8 cellular contexts compared by ENCODE assay signal in genomic region chr6:72619883-72620696, GRCh38. TPM values are rescaled to one million over a fixed set of nuclear protein-coding genes. Genes with fewer than 3 reads are reported as not detected.
A peak's percentile ranks its signal among the peaks of the same experiment; 100 is the strongest.
DNase-seq lines count a peak whose midpoint lies in the region; ATAC-seq and TF ChIP-seq lines count a peak whose summit lies in the region.

No MANE protein-coding gene starts in this region.

- H3K4ac ChIP-seq in H9 (ENCODE audit: low read depth, low read length) = no peak overlapping the region

- H3K4me3 ChIP-seq in subcutaneous abdominal adipose tissue (ENCODE audit: low read depth in 1 of 5, low read length in 5 of 5) = peak overlapping the region; percentile 2 to 61 (median 53)

- H3K27me3 Mint-ChIP-seq in H9 (ENCODE audit: low read depth) = peaks cover 74% of the 10 kb centered on the region
- H3K27me3 Mint-ChIP-seq in nephron progenitor cell (ENCODE audit: low read depth, poor library complexity) = peaks cover 44% of the 10 kb centered on the region

- H3K9me3 ChIP-seq in H9 (ENCODE audit: control insufficient read depth, low read depth, low read length) = no peaks in the 10 kb centered on the region
- H3K9me3 ChIP-seq in subcutaneous abdominal adipose tissue (ENCODE audit: control insufficient read depth in 5 of 5, low read length in 5 of 5) = no peaks in the 10 kb centered on the region

- H3K9me3 Mint-ChIP-seq in H9 (no peaks in the 10 kb centered on the region; a peak in 1 of 5 replicates), nephron progenitor cell (no peaks in the 10 kb centered on the region)

- H3K4me3 Mint-ChIP-seq in H9 (peak overlapping the region; percentile 71 to 90), nephron progenitor cell (peak overlapping the region; percentile 83)

- no peak overlapping the region for H4K5ac ChIP-seq in H9 (ENCODE audit: insufficient read length, low read depth, low read length)

- H2BK12ac ChIP-seq in H9 (ENCODE audit: insufficient read length, low read depth, low read length) = no peak overlapping the region

- H3K36me3 Mint-ChIP-seq in H9 (ENCODE audit: insufficient read depth in 1 of 3, low read depth in 3 of 3) (no peaks in the 10 kb centered on the region), nephron progenitor cell (ENCODE audit: low read depth) (no peaks in the 10 kb centered on the region)

- no peaks in the 10 kb centered on the region for H3K79me2 ChIP-seq in H9 (ENCODE audit: insufficient read depth, low read length)

- H3T11ph ChIP-seq in H9 (ENCODE audit: low read length) = no peak overlapping the region

- in situ Hi-C loops in GM13976 (cut with MboI; ENCODE audit: low sequenced_read_pairs, unreplicated experiment) = loop anchor here (10.0 kb wide), 1 partner anchor 515 kb away; no protein-coding TSS in a partner anchor

- ATAC-seq in esophagus mucosa (peak; percentile 42), omental fat pad (ENCODE audit: low FRiP score) (no peak)

- H2AK5ac ChIP-seq in H9 (ENCODE audit: insufficient read length, low read length) = no peak overlapping the region

- H4K20me1 ChIP-seq in H9 (ENCODE audit: control insufficient read depth, insufficient read depth, insufficient read length) = no peaks in the 10 kb centered on the region

- H4K8ac ChIP-seq in H9 (replicated peaks; ENCODE audit: insufficient read length, low read depth, low read length) = no peak overlapping the region

- peak overlapping the region; percentile 96 for H3K4me2 ChIP-seq in H9 (ENCODE audit: insufficient read depth, insufficient read length, low read length)

- H2BK5ac ChIP-seq in H9 (ENCODE audit: insufficient read length, low read length) = no peak overlapping the region

- H3K23ac ChIP-seq in H9 (ENCODE audit: insufficient read length, low read depth, low read length) = no peak overlapping the region

- no peak overlapping the region for H3K9ac ChIP-seq in H9 (ENCODE audit: extremely low read depth, insufficient read length, low read length)
- H3K9ac ChIP-seq in subcutaneous abdominal adipose tissue (ENCODE audit: low read length in 5 of 5) = no peak overlapping the region

- no peaks in the 10 kb centered on the region for H3K36me3 ChIP-seq in subcutaneous abdominal adipose tissue (ENCODE audit: control insufficient read depth in 5 of 5, insufficient read depth in 5 of 5, low read length in 5 of 5)

- H3K27ac Mint-ChIP-seq in H9 (no peak overlapping the region), nephron progenitor cell (no peak overlapping the region)

- DNase-seq in GM13976 (ENCODE audit: low spot score) (peak; percentile 79), H9 (peak; percentile 63), NCI-H2227 (lab: John Stamatoyannopoulos, UW; ENCODE audit: unreplicated experiment) (peak; percentile 73), nephron progenitor cell (peak; percentile 54), omental fat pad (ENCODE audit: low spot score) (no peak)
- peak; percentile 63 for DNase-seq in activated CD8-positive, alpha-beta memory T cell treated with anti-CD3 and anti-CD28 coated beads, Interleukin-2, amount 50 U/mL, for 24 hours (ENCODE audit: extremely low read depth)

- no CpG with 5 or more reads among the region's 31 CpGs for WGBS in H9 (ENCODE audit: extremely low coverage, insufficient read length, low lambda C conversion rate)

- no peak overlapping the region for H3K18ac ChIP-seq in H9 (ENCODE audit: insufficient read length, low read depth, low read length)

- no peak for TF ChIP-seq CTCF in GM13976 (IDR thresholded peaks at IDR 0.05; ENCODE audit: borderline replicate concordance, control extremely low read depth, extremely low read depth, insufficient read depth, missing control alignments)
- TF ChIP-seq CTCF in H9 (conservative IDR thresholded peaks at IDR 0.05) = no peak
- no peak for TF ChIP-seq CTCF in nephron progenitor cell (IDR thresholded peaks at IDR 0.05)
- no peak for TF ChIP-seq CTCF in omental fat pad (IDR thresholded peaks at IDR 0.05)

- H3K4me1 ChIP-seq in H9 (ENCODE audit: insufficient read depth, low read length) (no peaks in the 10 kb centered on the region), subcutaneous abdominal adipose tissue (ENCODE audit: control insufficient read depth in 5 of 5, insufficient read depth in 5 of 5, low read length in 5 of 5) (peaks cover 0 to 39% (median 36%) of the 10 kb centered on the region in 5 donors)

- H3K23me2 ChIP-seq in H9 (ENCODE audit: insufficient read length, low read depth, low read length, poor library complexity, severe bottlenecking) = peaks cover 26% of the 10 kb centered on the region

- no peak overlapping the region for H3K14ac ChIP-seq in H9 (ENCODE audit: insufficient read depth, low read length)

- no peak overlapping the region for H3K27ac ChIP-seq in H9 (ENCODE audit: insufficient read length, low read depth, low read length)
- no peak overlapping the region for H3K27ac ChIP-seq in subcutaneous abdominal adipose tissue (ENCODE audit: low read depth, low read length)

- no peak overlapping the region for H4K91ac ChIP-seq in H9 (ENCODE audit: insufficient read length, low read depth, low read length)

- H2BK120ac ChIP-seq in H9 (ENCODE audit: low read depth, low read length, poor library complexity, severe bottlenecking) = no peak overlapping the region

- H2BK15ac ChIP-seq in H9 (ENCODE audit: low read depth, low read length) = no peak overlapping the region

- H3K27me3 ChIP-seq in H9 (ENCODE audit: insufficient read depth, low read length) (peaks cover 25% of the 10 kb centered on the region), subcutaneous abdominal adipose tissue (ENCODE audit: control insufficient read depth in 5 of 5, insufficient read depth in 4 of 5, low read length in 5 of 5) (peaks cover 21 to 35% (median 27%) of the 10 kb centered on the region in 5 donors)

- H2BK20ac ChIP-seq in H9 (ENCODE audit: low read depth, low read length, poor library complexity, severe bottlenecking) = no peak overlapping the region

- H3K79me1 ChIP-seq in H9 (ENCODE audit: insufficient read depth, low read depth, low read length, poor library complexity, severe bottlenecking) = no peaks in the 10 kb centered on the region

- H3K4me1 Mint-ChIP-seq in H9 = peaks cover 15 to 27% of the 10 kb centered on the region in 2 experiments
- H3K4me1 Mint-ChIP-seq in nephron progenitor cell = peaks cover 30% of the 10 kb centered on the region

- no peak overlapping the region for H2AFZ ChIP-seq in H9 (ENCODE audit: low read length)

- no peak overlapping the region for H3K56ac ChIP-seq in H9 (ENCODE audit: insufficient read length, low read depth, low read length)

RNA-seq across cellular contexts. Expression of gene KCNQ5, which starts 1.8 kb away (rescaled TPM):
- total RNA-seq in H9 (2021) (0.07 and 0.15 TPM in 2 replicates), esophagus mucosa (0.96 TPM), omental fat pad (under 1 TPM in 2 of 4 donors, not detected in 2; 0.16 to 0.24 TPM)
